In the genomic region with DNA sequence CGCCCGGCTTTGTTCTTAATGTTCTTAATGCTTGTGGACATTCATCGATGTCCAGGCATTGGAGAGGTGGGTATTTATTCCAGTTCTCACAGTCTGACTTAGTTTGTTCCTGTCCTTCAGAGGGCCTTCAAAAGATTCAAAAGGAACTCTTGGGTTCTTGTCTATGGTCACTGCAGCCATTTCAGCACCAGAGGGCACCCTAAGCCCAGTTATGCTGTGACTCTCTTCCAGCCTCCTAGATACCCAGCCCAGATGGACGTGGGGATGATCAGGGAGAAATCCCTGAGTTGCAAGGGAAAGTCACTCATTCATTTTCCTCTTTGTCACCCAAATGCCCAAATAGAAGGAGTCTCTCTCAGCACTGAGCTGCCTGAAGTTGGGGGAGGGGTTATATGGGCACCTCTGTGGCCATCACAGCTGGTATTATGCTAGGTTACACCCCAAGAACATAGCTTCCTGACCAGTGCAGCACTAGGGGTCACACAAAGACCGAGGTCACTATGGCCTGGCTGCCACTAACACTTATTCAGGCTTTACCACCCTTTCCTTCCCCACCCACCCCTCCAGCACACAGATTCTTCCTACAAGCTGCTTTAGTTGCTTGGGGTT, we compare ENCODE assay signal across 7 cellular contexts. TPM values are rescaled to one million over a fixed set of nuclear protein-coding genes. Genes with fewer than 3 reads are reported as not detected.
DNase-seq lines count a peak whose midpoint lies in the region; ATAC-seq, FAIRE-seq and TF ChIP-seq lines count a peak whose summit lies in the region.

No MANE protein-coding gene starts in this region.

- H3K36me3 ChIP-seq in body of pancreas (replicated peaks in 1 of 2; ENCODE audit: insufficient read depth in 1 of 2, low read depth in 2 of 2), result no peaks in the 10 kb centered on the region

- intact Hi-C loops in body of pancreas (cut with DNase I), result loop anchor here (5.0 kb wide), 1 partner anchor 142 kb away; a partner anchor contains a TSS

- DNase-seq in GM13977 (ENCODE audit: low spot score) (peak; percentile 74), NCI-H2081 (lab: John Stamatoyannopoulos, UW) (peak; percentile 80 to 82), body of pancreas (peak; percentile 79 to 88 (median 82)), iPS-NIHi11 (ENCODE audit: low spot score) (peak; percentile 79)
- peak; percentile 37 to 76 (median 62) for DNase-seq in stimulated activated CD4-positive, alpha-beta T cell treated with anti-CD3 and anti-CD28 coated beads, Interleukin-12 subunit alpha, Interleukin-12 subunit beta, amount 100 ng/mL, for 48 hours (ENCODE audit: low read depth in 2 of 3, low spot score in 1 of 3)

- no peaks in the 10 kb centered on the region for H3K4me1 ChIP-seq in body of pancreas

- H3K9me3 ChIP-seq in body of pancreas, result no peaks in the 10 kb centered on the region

- peak; percentile 29 for FAIRE-seq in TTC549 (lab: Jason Lieb, UNC)

- 14 to 16% methylated on average over 5 of the region's 5 CpGs for WGBS in body of pancreas, 2 donors

- no peak for TF ChIP-seq POLR2A in body of pancreas (IDR thresholded peaks at IDR 0.05)

- no peak overlapping the region for H3K27ac ChIP-seq in body of pancreas

- in situ Hi-C loops in GM13977 (cut with MboI; ENCODE audit: low pct_unique_long_range_greater_than_20kb, low sequenced_read_pairs, unreplicated experiment), result no loop called here

- ATAC-seq in HG02870 (IDR thresholded peaks at IDR 0.05; ENCODE audit: unreplicated experiment), result peak; percentile 78
- ATAC-seq in body of pancreas, result peak; percentile 95

- H3K4me3 ChIP-seq in body of pancreas, result no peak overlapping the region

- H3K27me3 ChIP-seq in body of pancreas, result no peaks in the 10 kb centered on the region

- TF ChIP-seq CTCF in GM13977 (IDR thresholded peaks at IDR 0.05; ENCODE audit: extremely low read depth, insufficient read depth, missing control alignments) (peak; percentile 87), body of pancreas (IDR thresholded peaks at IDR 0.05) (peak; percentile 61 to 95 (median 91))

RNA-seq across cellular contexts. Expression of a gene that starts 26.5 kb away (rescaled TPM):
- 1 to 10 TPM; 5.3 to 8.6 TPM for total RNA-seq in body of pancreas

RNA-seq across cellular contexts. Expression of a gene that starts 38.9 kb away (rescaled TPM):
- 10 to 100 TPM; 26.2 to 35.6 TPM for total RNA-seq in body of pancreas
